1 cellular context compared by ENCODE assay signal in the genomic region with DNA sequence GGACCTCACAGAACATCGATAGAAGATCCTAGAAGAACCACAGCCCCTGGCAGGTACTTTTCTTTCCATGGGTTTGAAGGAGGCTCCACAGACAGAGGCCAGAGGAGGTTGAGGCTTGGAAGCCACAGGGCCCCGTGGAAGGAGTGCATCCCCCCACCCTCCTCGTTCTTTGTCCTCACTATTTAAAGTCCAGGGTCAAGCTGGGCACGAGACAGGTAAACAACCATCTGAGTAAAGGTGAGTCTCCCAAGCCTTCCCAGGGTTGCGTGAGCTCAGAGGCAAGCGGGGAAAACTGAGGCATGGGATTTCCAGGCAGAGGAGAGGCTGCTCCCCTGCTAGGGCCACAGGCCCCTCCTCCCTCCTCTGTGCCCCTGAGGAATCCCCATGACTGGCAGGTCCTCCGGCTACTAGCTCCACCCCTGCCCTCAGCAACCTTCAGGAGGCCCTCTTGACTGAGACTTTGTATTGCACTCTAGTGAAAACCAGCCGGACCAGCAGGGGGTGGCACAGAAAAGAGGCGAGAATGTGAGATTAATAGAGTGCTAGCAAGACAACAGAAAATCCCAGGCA.
A peak's percentile ranks its signal among the peaks of the same experiment; 100 is the strongest.
TF ChIP-seq lines count a peak whose summit lies in the region.

No MANE protein-coding gene starts in this region.

TF ChIP-seq in K562, 482 proteins besides CTCF, POLR2A, EP300 and RAD21:
- TF ChIP-seq DPF2 (IDR thresholded peaks at IDR 0.05) (no peak), ELF1 (tag; IDR thresholded peaks at IDR 0.05) (no peak), NFATC3 (IDR thresholded peaks at IDR 0.05) (no peak), CBX3 (IDR thresholded peaks at IDR 0.05; ENCODE audit: borderline replicate concordance in 1 of 2, low read length in 2 of 2) (no peak), SIRT6 (IDR thresholded peaks at IDR 0.05; ENCODE audit: low read depth, low read length) (no peak), ZNF24 (IDR thresholded peaks at IDR 0.05) (no peak), ZBED1 (IDR thresholded peaks at IDR 0.05) (no peak), HNRNPH1 (optimal IDR thresholded peaks at IDR 0.05; ENCODE audit: low read depth, low read length) (no peak), RBM22 (IDR thresholded peaks at IDR 0.05; ENCODE audit: low read depth, low read length, poor library complexity, severe bottlenecking) (no peak), RCOR1 (IDR thresholded peaks at IDR 0.05; ENCODE audit: borderline replicate concordance in 1 of 2, low read depth in 2 of 2, low read length in 2 of 2) (no peak), GATA2 (CRISPR knock-in tag; IDR thresholded peaks at IDR 0.05) (no peak), ZNF644 (tag; IDR thresholded peaks at IDR 0.05; ENCODE audit: low read depth) (no peak), CREM (IDR thresholded peaks at IDR 0.05; ENCODE audit: low read depth) (no peak), CBX1 (IDR thresholded peaks at IDR 0.05; ENCODE audit: low read depth) (no peak), NBN (IDR thresholded peaks at IDR 0.05; ENCODE audit: low read depth) (0 out of 2 replicates have a peak, but pooled peaks have one; percentile 38), SMAD3 (CRISPR knock-in tag; conservative IDR thresholded peaks at IDR 0.05) (no peak), NR1H2 (CRISPR knock-in tag; IDR thresholded peaks at IDR 0.05) (no peak), MTA3 (IDR thresholded peaks at IDR 0.05; ENCODE audit: borderline replicate concordance) (0 out of 2 replicates have a peak, but pooled peaks have one; percentile 21)
- TF ChIP-seq, protein P1, sequence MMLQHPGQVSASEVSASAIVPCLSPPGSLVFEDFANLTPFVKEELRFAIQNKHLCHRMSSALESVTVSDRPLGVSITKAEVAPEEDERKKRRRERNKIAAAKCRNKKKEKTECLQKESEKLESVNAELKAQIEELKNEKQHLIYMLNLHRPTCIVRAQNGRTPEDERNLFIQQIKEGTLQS (IDR thresholded peaks at IDR 0.05) = no peak
- TF ChIP-seq, protein P1 (CRISPR knock-in tag; conservative IDR thresholded peaks at IDR 0.05) = no peak
- TF ChIP-seq, protein P2, sequence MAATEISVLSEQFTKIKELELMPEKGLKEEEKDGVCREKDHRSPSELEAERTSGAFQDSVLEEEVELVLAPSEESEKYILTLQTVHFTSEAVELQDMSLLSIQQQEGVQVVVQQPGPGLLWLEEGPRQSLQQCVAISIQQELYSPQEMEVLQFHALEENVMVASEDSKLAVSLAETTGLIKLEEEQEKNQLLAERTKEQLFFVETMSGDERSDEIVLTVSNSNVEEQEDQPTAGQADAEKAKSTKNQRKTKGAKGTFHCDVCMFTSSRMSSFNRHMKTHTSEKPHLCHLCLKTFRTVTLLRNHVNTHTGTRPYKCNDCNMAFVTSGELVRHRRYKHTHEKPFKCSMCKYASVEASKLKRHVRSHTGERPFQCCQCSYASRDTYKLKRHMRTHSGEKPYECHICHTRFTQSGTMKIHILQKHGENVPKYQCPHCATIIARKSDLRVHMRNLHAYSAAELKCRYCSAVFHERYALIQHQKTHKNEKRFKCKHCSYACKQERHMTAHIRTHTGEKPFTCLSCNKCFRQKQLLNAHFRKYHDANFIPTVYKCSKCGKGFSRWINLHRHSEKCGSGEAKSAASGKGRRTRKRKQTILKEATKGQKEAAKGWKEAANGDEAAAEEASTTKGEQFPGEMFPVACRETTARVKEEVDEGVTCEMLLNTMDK (IDR thresholded peaks at IDR 0.05; ENCODE audit: borderline replicate concordance, insufficient read depth, low read depth, low read length, poor library complexity, severe bottlenecking) = peak; percentile 34
- TF ChIP-seq, protein P3, sequence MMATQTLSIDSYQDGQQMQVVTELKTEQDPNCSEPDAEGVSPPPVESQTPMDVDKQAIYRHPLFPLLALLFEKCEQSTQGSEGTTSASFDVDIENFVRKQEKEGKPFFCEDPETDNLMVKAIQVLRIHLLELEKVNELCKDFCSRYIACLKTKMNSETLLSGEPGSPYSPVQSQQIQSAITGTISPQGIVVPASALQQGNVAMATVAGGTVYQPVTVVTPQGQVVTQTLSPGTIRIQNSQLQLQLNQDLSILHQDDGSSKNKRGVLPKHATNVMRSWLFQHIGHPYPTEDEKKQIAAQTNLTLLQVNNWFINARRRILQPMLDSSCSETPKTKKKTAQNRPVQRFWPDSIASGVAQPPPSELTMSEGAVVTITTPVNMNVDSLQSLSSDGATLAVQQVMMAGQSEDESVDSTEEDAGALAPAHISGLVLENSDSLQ (IDR thresholded peaks at IDR 0.05) = peak; percentile 93
- TF ChIP-seq, protein P4, sequence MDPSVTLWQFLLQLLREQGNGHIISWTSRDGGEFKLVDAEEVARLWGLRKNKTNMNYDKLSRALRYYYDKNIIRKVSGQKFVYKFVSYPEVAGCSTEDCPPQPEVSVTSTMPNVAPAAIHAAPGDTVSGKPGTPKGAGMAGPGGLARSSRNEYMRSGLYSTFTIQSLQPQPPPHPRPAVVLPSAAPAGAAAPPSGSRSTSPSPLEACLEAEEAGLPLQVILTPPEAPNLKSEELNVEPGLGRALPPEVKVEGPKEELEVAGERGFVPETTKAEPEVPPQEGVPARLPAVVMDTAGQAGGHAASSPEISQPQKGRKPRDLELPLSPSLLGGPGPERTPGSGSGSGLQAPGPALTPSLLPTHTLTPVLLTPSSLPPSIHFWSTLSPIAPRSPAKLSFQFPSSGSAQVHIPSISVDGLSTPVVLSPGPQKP (CRISPR knock-in tag; IDR thresholded peaks at IDR 0.05) = no peak
- TF ChIP-seq, protein P5, sequence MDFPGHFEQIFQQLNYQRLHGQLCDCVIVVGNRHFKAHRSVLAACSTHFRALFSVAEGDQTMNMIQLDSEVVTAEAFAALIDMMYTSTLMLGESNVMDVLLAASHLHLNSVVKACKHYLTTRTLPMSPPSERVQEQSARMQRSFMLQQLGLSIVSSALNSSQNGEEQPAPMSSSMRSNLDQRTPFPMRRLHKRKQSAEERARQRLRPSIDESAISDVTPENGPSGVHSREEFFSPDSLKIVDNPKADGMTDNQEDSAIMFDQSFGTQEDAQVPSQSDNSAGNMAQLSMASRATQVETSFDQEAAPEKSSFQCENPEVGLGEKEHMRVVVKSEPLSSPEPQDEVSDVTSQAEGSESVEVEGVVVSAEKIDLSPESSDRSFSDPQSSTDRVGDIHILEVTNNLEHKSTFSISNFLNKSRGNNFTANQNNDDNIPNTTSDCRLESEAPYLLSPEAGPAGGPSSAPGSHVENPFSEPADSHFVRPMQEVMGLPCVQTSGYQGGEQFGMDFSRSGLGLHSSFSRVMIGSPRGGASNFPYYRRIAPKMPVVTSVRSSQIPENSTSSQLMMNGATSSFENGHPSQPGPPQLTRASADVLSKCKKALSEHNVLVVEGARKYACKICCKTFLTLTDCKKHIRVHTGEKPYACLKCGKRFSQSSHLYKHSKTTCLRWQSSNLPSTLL (IDR thresholded peaks at IDR 0.05) = no peak
- TF ChIP-seq, protein P6, sequence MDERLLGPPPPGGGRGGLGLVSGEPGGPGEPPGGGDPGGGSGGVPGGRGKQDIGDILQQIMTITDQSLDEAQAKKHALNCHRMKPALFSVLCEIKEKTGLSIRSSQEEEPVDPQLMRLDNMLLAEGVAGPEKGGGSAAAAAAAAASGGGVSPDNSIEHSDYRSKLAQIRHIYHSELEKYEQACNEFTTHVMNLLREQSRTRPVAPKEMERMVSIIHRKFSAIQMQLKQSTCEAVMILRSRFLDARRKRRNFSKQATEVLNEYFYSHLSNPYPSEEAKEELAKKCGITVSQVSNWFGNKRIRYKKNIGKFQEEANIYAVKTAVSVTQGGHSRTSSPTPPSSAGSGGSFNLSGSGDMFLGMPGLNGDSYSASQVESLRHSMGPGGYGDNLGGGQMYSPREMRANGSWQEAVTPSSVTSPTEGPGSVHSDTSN (CRISPR knock-in tag; IDR thresholded peaks at IDR 0.05; ENCODE audit: low read depth) = no peak
- TF ChIP-seq, protein P6 (tag; conservative IDR thresholded peaks at IDR 0.05; ENCODE audit: low read depth) = peak; percentile 75
- TF ChIP-seq, protein P7, sequence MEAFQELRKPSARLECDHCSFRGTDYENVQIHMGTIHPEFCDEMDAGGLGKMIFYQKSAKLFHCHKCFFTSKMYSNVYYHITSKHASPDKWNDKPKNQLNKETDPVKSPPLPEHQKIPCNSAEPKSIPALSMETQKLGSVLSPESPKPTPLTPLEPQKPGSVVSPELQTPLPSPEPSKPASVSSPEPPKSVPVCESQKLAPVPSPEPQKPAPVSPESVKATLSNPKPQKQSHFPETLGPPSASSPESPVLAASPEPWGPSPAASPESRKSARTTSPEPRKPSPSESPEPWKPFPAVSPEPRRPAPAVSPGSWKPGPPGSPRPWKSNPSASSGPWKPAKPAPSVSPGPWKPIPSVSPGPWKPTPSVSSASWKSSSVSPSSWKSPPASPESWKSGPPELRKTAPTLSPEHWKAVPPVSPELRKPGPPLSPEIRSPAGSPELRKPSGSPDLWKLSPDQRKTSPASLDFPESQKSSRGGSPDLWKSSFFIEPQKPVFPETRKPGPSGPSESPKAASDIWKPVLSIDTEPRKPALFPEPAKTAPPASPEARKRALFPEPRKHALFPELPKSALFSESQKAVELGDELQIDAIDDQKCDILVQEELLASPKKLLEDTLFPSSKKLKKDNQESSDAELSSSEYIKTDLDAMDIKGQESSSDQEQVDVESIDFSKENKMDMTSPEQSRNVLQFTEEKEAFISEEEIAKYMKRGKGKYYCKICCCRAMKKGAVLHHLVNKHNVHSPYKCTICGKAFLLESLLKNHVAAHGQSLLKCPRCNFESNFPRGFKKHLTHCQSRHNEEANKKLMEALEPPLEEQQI (IDR thresholded peaks at IDR 0.05) = no peak
